In genomic region chr2:60818272-60818671, GRCh38 we compare ENCODE assay signal across 8 cellular contexts.
DNase-seq lines count a peak whose midpoint lies in the region; ATAC-seq lines count a peak whose summit lies in the region.

No MANE protein-coding gene starts in this region.

- DNase-seq in ACHN = peak; percentile 19
- peak; percentile 67 for DNase-seq in Karpas-422
- DNase-seq in activated T-cell treated with anti-CD3 and anti-CD28 coated beads, Interleukin-2, amount 50 U/mL, for 48 hours = peak; percentile 66 to 71
- DNase-seq in memory B cell (ENCODE audit: low spot score in 2 of 2) = no peak
- no peak for DNase-seq in NCI-H226
- no peak for DNase-seq in NCI-H2227 treated with DMSO at 0.1 percent for 48 hours (lab: John Stamatoyannopoulos, UW)
- no peak for DNase-seq in putamen (ENCODE audit: low spot score)
- DNase-seq in T-helper 9 cell = no peak

- in situ Hi-C loops in ACHN (cut with HindIII; ENCODE audit: low pct_ligation_motif_present, low pct_unique_long_range_greater_than_20kb, low sequenced_read_pairs) = no loop called here

- no peaks in the 10 kb centered on the region for H3K27me3 ChIP-seq in Karpas-422 (ENCODE audit: low read length)

- H3K36me3 Mint-ChIP-seq in memory B cell = no peaks in the 10 kb centered on the region

- no peak overlapping the region for H3K4me3 ChIP-seq in Karpas-422 (ENCODE audit: low read length)

- no peaks in the 10 kb centered on the region for H3K36me3 ChIP-seq in Karpas-422 (ENCODE audit: insufficient read depth, low read length)

- no peaks in the 10 kb centered on the region for H3K9me3 ChIP-seq in Karpas-422 (ENCODE audit: low read length)

- H3K4me3 Mint-ChIP-seq in memory B cell = no peak overlapping the region

- H2AFZ ChIP-seq in Karpas-422 (ENCODE audit: low read length) = no peak overlapping the region

- H3K9me2 ChIP-seq in Karpas-422 (replicated peaks; ENCODE audit: insufficient read depth, low read length) = no peaks in the 10 kb centered on the region

- H4K20me1 ChIP-seq in Karpas-422 (ENCODE audit: insufficient read depth, low read depth, low read length) = no peaks in the 10 kb centered on the region

- H3K27ac Mint-ChIP-seq in memory B cell = peak overlapping the region; percentile 33

- ATAC-seq in memory B cell (ENCODE audit: low read depth) = peak; percentile 33

- H3K4me1 Mint-ChIP-seq in memory B cell = peaks cover 32% of the 10 kb centered on the region

- H3K9ac ChIP-seq in Karpas-422 (ENCODE audit: low read length) = no peak overlapping the region

- H3K4me1 ChIP-seq in Karpas-422 (ENCODE audit: low read length) = no peaks in the 10 kb centered on the region

- no peak overlapping the region for H3K4me2 ChIP-seq in Karpas-422 (ENCODE audit: low read depth, low read length, poor library complexity, severe bottlenecking)

- H3K79me2 ChIP-seq in Karpas-422 (ENCODE audit: low read length) = no peaks in the 10 kb centered on the region

- no peak overlapping the region for H3K27ac ChIP-seq in Karpas-422 (ENCODE audit: low read length)

- H3K27me3 Mint-ChIP-seq in memory B cell = no peaks in the 10 kb centered on the region

- no peaks in the 10 kb centered on the region for H3K9me3 Mint-ChIP-seq in memory B cell

Comparison
In these comparisons a context has a peak if more than half of its experiments do, and no peak if none do; other contexts are left out.
1. DNase-seq: peak in ACHN (single experiment), Karpas-422 (single experiment) and activated T-cell treated with anti-CD3 and anti-CD28 coated beads, Interleukin-2, amount 50 U/mL, for 48 hours (2 of 2); none in memory B cell (0 of 2), NCI-H226 (single experiment), NCI-H2227 treated with DMSO at 0.1 percent for 48 hours (single experiment), putamen (single experiment) and T-helper 9 cell (single experiment).